ENCODE assay signal across 8 cellular contexts in the genomic region with DNA sequence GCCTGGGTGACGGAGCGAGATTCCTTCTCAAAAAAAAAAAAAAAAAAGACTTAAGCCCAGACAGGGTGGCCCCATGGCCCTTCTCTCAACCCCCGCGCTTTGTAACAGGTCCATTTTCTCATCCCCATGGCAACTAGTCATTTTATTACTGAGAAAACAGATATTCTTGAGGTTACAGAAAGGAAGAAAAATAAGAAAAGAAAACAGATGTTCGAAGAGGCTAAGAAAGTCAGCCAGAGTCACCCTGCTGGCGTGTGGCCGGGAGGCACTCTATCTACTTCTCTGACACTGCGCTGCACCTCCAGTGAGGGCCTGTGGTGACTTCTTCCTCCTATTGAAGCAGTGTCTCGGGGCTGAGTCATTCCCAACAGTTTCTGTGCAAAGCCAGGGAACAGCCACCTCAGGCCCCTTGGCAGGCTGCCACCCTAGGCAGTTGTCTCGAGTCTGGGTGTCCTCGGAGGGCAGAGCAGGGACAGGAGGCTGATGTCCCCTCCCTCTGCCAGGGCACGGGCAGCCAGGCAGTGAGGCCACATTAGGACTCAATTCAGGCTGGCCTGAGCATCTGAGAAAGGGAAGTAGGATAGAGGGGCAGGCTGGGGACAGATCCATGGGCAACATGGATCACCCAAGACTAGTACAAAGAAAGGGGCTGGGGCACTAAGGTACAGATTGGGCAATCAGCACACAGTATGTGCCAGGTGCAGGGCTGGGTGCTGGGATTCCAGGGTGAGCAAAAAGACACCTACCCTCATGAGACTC. TPM values are rescaled to one million over a fixed set of nuclear protein-coding genes. Genes with fewer than 3 reads are reported as not detected.
DNase-seq lines count a peak whose midpoint lies in the region; ATAC-seq, FAIRE-seq and TF ChIP-seq lines count a peak whose summit lies in the region.

No MANE protein-coding gene starts in this region.

- peak overlapping the region; percentile 4 for H3K27ac ChIP-seq in RWPE2 (ENCODE audit: poor library complexity, severe bottlenecking)
- peak overlapping the region; percentile 67 to 81 for H3K27ac ChIP-seq in thoracic aorta

- H3K36me3 ChIP-seq in RWPE2 (ENCODE audit: low read depth) (no peaks in the 10 kb centered on the region), thoracic aorta (no peaks in the 10 kb centered on the region)

- TF ChIP-seq CTCF in RWPE2 (IDR thresholded peaks at IDR 0.05; ENCODE audit: poor library complexity, severe bottlenecking) = no peak
- no peak for TF ChIP-seq CTCF in thoracic aorta (IDR thresholded peaks at IDR 0.05)

- FAIRE-seq in GM19239 (lab: Jason Lieb, UNC) = no peak

- H3K4me1 ChIP-seq in RWPE2 (ENCODE audit: insufficient read depth, poor library complexity, severe bottlenecking) (peaks cover 12% of the 10 kb centered on the region), thoracic aorta (ENCODE audit: control insufficient read depth in 1 of 2, low read depth in 2 of 2) (peaks cover 6 to 11% of the 10 kb centered on the region in 2 donors)

- H3K27me3 ChIP-seq in RWPE2 (ENCODE audit: insufficient read depth, poor library complexity, severe bottlenecking) (no peaks in the 10 kb centered on the region), thoracic aorta (replicated peaks; ENCODE audit: insufficient read depth) (no peaks in the 10 kb centered on the region)

- H3K4me3 ChIP-seq in RWPE2 (ENCODE audit: severe bottlenecking) (no peak overlapping the region), thoracic aorta (peak overlapping the region; percentile 43)

- ATAC-seq in HG02981 (IDR thresholded peaks at IDR 0.05; ENCODE audit: unreplicated experiment) (peak; percentile 47), RWPE2 (ENCODE audit: low read depth) (peak; percentile 84), thoracic aorta (ENCODE audit: insufficient number of reproducible peaks, low FRiP score, low read depth) (peak; percentile 81), HG02642 (IDR thresholded peaks at IDR 0.05; ENCODE audit: poor library complexity, unreplicated experiment) (no peak)

- H3K9me3 ChIP-seq in RWPE2 (ENCODE audit: severe bottlenecking) (peaks cover 3% of the 10 kb centered on the region), thoracic aorta (no peaks in the 10 kb centered on the region)

- DNase-seq in DMS79 (lab: John Stamatoyannopoulos, UW) = peak; percentile 80
- no peak for DNase-seq in RWPE2 (ENCODE audit: low spot score)
- DNase-seq in dedifferentiated amniotic fluid mesenchymal stem cell (ENCODE audit: extremely low spot score) = peak; percentile 70
- peak; percentile 91 for DNase-seq in medulla oblongata (ENCODE audit: extremely low spot score)
- peak; percentile 85 for DNase-seq in thoracic aorta (ENCODE audit: low spot score)
- no peak for DNase-seq in GM19239 (ENCODE audit: insufficient read length, low spot score)

RNA-seq across cellular contexts. Expression of a gene that starts 16.4 kb away (rescaled TPM):
- total RNA-seq in thoracic aorta = 10 to 100 TPM; 73.1 to 78.0 TPM

RNA-seq across cellular contexts. Expression of a gene that starts 19.3 kb away (rescaled TPM):
- total RNA-seq in thoracic aorta = not detected

RNA-seq across cellular contexts. Expression of a gene that starts 28.6 kb away (rescaled TPM):
- 10 to 100 TPM; 44.6 to 61.1 TPM for total RNA-seq in thoracic aorta

RNA-seq across cellular contexts. Expression of a gene that starts 28.8 kb away (rescaled TPM):
- total RNA-seq in thoracic aorta = 100 to 1,000 TPM; 365 to 553 TPM

RNA-seq across cellular contexts. Expression of a gene that starts 31.0 kb away (rescaled TPM):
- total RNA-seq in thoracic aorta = 100 to 1,000 TPM; 168 to 203 TPM

Comparison
In these comparisons a context has a peak if more than half of its experiments do, and no peak if none do; other contexts are left out.
1. DNase-seq: peak in DMS79 (single experiment), dedifferentiated amniotic fluid mesenchymal stem cell (single experiment), medulla oblongata (single experiment) and thoracic aorta (single experiment); none in RWPE2 (single experiment) and GM19239 (single experiment).